10 cellular contexts compared by ENCODE assay signal in the genomic region with DNA sequence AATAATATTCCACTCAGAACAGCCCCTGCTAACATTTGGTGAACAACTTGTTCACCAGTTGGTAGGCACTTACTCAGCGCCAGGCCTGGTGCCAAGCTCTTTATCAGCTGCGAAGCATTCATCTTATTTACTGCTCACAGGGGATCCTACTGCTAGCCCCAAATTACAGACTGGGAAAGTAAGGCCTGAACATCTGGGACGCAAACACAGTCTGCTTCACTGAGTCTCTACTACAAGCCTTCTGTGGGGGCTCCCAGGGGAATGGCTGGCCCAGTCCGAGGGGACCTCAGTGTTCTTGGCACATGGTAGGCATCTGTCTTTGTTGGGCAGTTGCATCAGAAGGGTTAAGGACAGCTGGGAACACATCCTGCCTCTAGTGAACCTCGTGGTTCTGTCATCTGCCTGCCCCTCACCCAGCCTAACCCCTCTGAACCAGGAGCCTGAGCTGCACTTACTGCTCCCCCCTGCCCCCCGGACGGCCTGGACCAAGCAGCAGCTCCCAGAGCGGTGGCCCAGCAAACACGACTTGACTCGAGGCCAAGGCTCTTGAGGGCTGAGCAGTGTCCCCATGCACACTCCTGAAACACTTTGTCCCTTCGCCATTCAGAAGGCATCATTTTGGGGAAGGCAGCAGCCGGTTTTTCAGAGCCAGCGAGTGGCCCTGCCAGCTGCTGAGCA. TPM values are rescaled to one million over a fixed set of nuclear protein-coding genes. Genes with fewer than 3 reads are reported as not detected.
DNase-seq lines count a peak whose midpoint lies in the region; ATAC-seq and TF ChIP-seq lines count a peak whose summit lies in the region.
"Had no signal": no experiment of that assay in that cellular context is flagged by ENCODE, and none has a peak within 500 bp of the region (broad histone marks: within the 10 kb centered on the region; RNA-seq: fewer than 3 reads in every experiment).

A gene (plus strand): TSS at position 602 of the 678 bp plus-strand sequence. CDS start 1,342 bp downstream, outside the sequence.

- DNase-seq in GM03348 (ENCODE audit: low spot score) (peak; percentile 65), SK-N-MC (ENCODE audit: low read depth, low spot score) (no peak), osteocyte (ENCODE audit: extremely low spot score, unreplicated experiment) (no peak), T-helper 9 cell (no peak)

- no peaks in the 10 kb centered on the region for H3K9me3 Mint-ChIP-seq in osteocyte (ENCODE audit: unreplicated experiment)

- no peak for TF ChIP-seq CTCF in gastroesophageal sphincter (IDR thresholded peaks at IDR 0.05)
- TF ChIP-seq CTCF in osteocyte (IDR thresholded peaks at IDR 0.05): no peak

- H3K4me1 ChIP-seq in gastroesophageal sphincter: peaks cover 0 to 78% (median 41%) of the 10 kb centered on the region in 3 donors

- no peaks in the 10 kb centered on the region for H3K27me3 ChIP-seq in gastroesophageal sphincter

- peaks cover 15% of the 10 kb centered on the region for H3K36me3 Mint-ChIP-seq in osteocyte (ENCODE audit: unreplicated experiment)

- H3K27ac ChIP-seq in SK-N-MC (peak within 1 kb of the TSS; percentile 42; the same call in 1 of the 2 replicates), gastroesophageal sphincter (peak within 1 kb of the TSS; percentile 80 to 89 (median 84))
- H3K27ac ChIP-seq: HL-60, neutrophil had no signal

- TF ChIP-seq EP300 in gastroesophageal sphincter (IDR thresholded peaks at IDR 0.05): no peak

- peak within 1 kb of the TSS; percentile 68 for H3K27ac Mint-ChIP-seq in osteocyte (ENCODE audit: unreplicated experiment)

- H3K27me3 Mint-ChIP-seq in osteocyte (ENCODE audit: unreplicated experiment): no peaks in the 10 kb centered on the region

- ATAC-seq in gastroesophageal sphincter (peak; percentile 4), HG03565 (IDR thresholded peaks at IDR 0.05; ENCODE audit: unreplicated experiment) (no peak), GM19023 (IDR thresholded peaks at IDR 0.05; ENCODE audit: unreplicated experiment) (no peak), HG02885 (IDR thresholded peaks at IDR 0.05; ENCODE audit: poor library complexity, unreplicated experiment) (no peak)

- H3K36me3 ChIP-seq in SK-N-MC (ENCODE audit: insufficient read depth, low read length): peaks cover 7% of the 10 kb centered on the region; the same call in 1 of the 2 replicates
- H3K36me3 ChIP-seq in gastroesophageal sphincter: peaks cover 0 to 28% of the 10 kb centered on the region in 2 donors

- no peak for TF ChIP-seq POLR2A in gastroesophageal sphincter (IDR thresholded peaks at IDR 0.05)

- H3K9ac ChIP-seq in SK-N-MC (ENCODE audit: insufficient read length): no peak within 1 kb of the TSS

- H3K4me3 ChIP-seq in SK-N-MC (no peak within 1 kb of the TSS), gastroesophageal sphincter (peak within 1 kb of the TSS; percentile 69 to 83)

- peaks cover 31% of the 10 kb centered on the region for H3K4me1 Mint-ChIP-seq in osteocyte (ENCODE audit: unreplicated experiment)

- WGBS in gastroesophageal sphincter (ENCODE audit: low coverage in 1 of 2), 2 donors: 53 to 59% methylated on average over 3 to 8 of the region's 13 CpGs

- H3K4me3 Mint-ChIP-seq in osteocyte (ENCODE audit: unreplicated experiment): peak within 1 kb of the TSS; percentile 67

- H3K9me3 ChIP-seq in SK-N-MC (ENCODE audit: low read depth, low read length): no peaks in the 10 kb centered on the region
- H3K9me3 ChIP-seq in gastroesophageal sphincter: no peaks in the 10 kb centered on the region
- H3K9me3 ChIP-seq: neutrophil had no signal

RNA-seq across cellular contexts. Expression of the gene that starts here (rescaled TPM):
- total RNA-seq in gastroesophageal sphincter (10 to 100 TPM in 3 of 4 donors, 1 to 10 TPM in 1; 9.6 to 27.1 (median 25.4) TPM), osteocyte (4.6 and 6.0 TPM in 2 replicates)
